In genomic region chrX:2447484-2447883, GRCh38 we compare ENCODE assay signal across 24 cellular contexts. TPM values are rescaled to one million over a fixed set of nuclear protein-coding genes. Genes with fewer than 3 reads are reported as not detected.
DNase-seq lines count a peak whose midpoint lies in the region; ATAC-seq, FAIRE-seq and TF ChIP-seq lines count a peak whose summit lies in the region.
"Had no signal": no experiment of that assay in that cellular context is flagged by ENCODE, and none has a peak within 500 bp of the region (broad histone marks: within the 10 kb centered on the region; RNA-seq: fewer than 3 reads in every experiment).

No MANE protein-coding gene starts in this region.

- ATAC-seq in HepG2: no peak
- ATAC-seq in right lobe of liver: no peak
- ATAC-seq in K562: no peak
- ATAC-seq in lower lobe of right lung: no peak
- ATAC-seq in GM21717 (IDR thresholded peaks at IDR 0.05; ENCODE audit: unreplicated experiment): no peak
- ATAC-seq: A549, HCT116 had no signal

- H3K9me3 ChIP-seq in HepG2 (ENCODE audit: low read length) (no peaks in the 10 kb centered on the region), right lobe of liver (no peaks in the 10 kb centered on the region), K562 (replicated peaks; ENCODE audit: control insufficient read depth, insufficient read depth, low read depth, low read length) (no peaks in the 10 kb centered on the region), lower lobe of right lung (no peaks in the 10 kb centered on the region)
- H3K9me3 ChIP-seq: A549, BE2C had no signal

- TF ChIP-seq CTCF in HepG2 (CRISPR knock-in tag; IDR thresholded peaks at IDR 0.05): no peak
- no peak for TF ChIP-seq CTCF in right lobe of liver (IDR thresholded peaks at IDR 0.05)
- TF ChIP-seq CTCF in K562 (IDR thresholded peaks at IDR 0.05 in 2 of 3, conservative IDR thresholded peaks at IDR 0.05 in 1 of 3; ENCODE audit: insufficient read depth in 2 of 3, low read depth in 1 of 3, low read length in 3 of 3): no peak
- no peak for TF ChIP-seq CTCF in lower lobe of right lung (IDR thresholded peaks at IDR 0.05)

- H3K27me3 ChIP-seq in HepG2 (ENCODE audit: control insufficient read depth in 1 of 2, insufficient read depth in 2 of 2, low read length in 2 of 2) (no peaks in the 10 kb centered on the region; a peak in 1 of 5 replicates), right lobe of liver (no peaks in the 10 kb centered on the region), K562 (ENCODE audit: control insufficient read depth in 2 of 2, insufficient read depth in 2 of 2, low read length in 2 of 2) (no peaks in the 10 kb centered on the region), lower lobe of right lung (ENCODE audit: low read depth) (no peaks in the 10 kb centered on the region)
- H3K27me3 ChIP-seq: BE2C; BLaER1 treated with 17β-estradiol and CSF1 and Interleukin-3, amounts not matched to agents 10 nM and 100 nM had no signal

- BruUV-seq in HepG2 (replicated peaks; lab: Mats Ljungman, UMichigan) (no TSS peak), K562 (replicated peaks; lab: Mats Ljungman, UMichigan) (no TSS peak)

- TF ChIP-seq EP300 in HepG2 (IDR thresholded peaks at IDR 0.05; ENCODE audit: low read depth in 2 of 2, low read length in 2 of 2) (no peak), HepG2 (CRISPR knock-in tag; IDR thresholded peaks at IDR 0.05; ENCODE audit: borderline replicate concordance) (no peak), K562 (IDR thresholded peaks at IDR 0.05; ENCODE audit: low read length) (no peak)

- in situ Hi-C loops in HepG2 (cut with HindIII; ENCODE audit: extremely low pct_ligation_motif_present, low pct_unique_long_range_greater_than_20kb) (no loop called here), K562 (cut with MboI) (no loop called here)

- no peaks in the 10 kb centered on the region for H3K4me1 ChIP-seq in HepG2 (ENCODE audit: insufficient read depth, low read length)
- no peaks in the 10 kb centered on the region for H3K4me1 ChIP-seq in right lobe of liver
- H3K4me1 ChIP-seq in K562 (replicated peaks in 1 of 2; ENCODE audit: control insufficient read depth in 2 of 2, insufficient read depth in 2 of 2, low read length in 2 of 2): peaks cover 0 to 4% of the 10 kb centered on the region in 2 experiments; a peak in 3 of 5 replicates
- H3K4me1 ChIP-seq in lower lobe of right lung: no peaks in the 10 kb centered on the region
- H3K4me1 ChIP-seq: BE2C had no signal

- H2AFZ ChIP-seq in HepG2 (ENCODE audit: low read length) (no peak overlapping the region), K562 (ENCODE audit: low read depth, low read length) (no peak overlapping the region)
- H2AFZ ChIP-seq: GM23248 had no signal

- TF ChIP-seq POLR2A in HepG2 (IDR thresholded peaks at IDR 0.05; ENCODE audit: insufficient read depth in 1 of 2, low read depth in 2 of 2, low read length in 2 of 2) (no peak), right lobe of liver (IDR thresholded peaks at IDR 0.05) (no peak), K562 (conservative IDR thresholded peaks at IDR 0.05) (no peak)

- H3K9ac ChIP-seq in HepG2 (ENCODE audit: insufficient read depth, low read depth, low read length): no peak overlapping the region
- no peak overlapping the region for H3K9ac ChIP-seq in K562 (ENCODE audit: insufficient read depth in 1 of 2, low read depth in 2 of 2, low read length in 2 of 2)
- H3K9ac ChIP-seq: BLaER1 treated with 17β-estradiol and CSF1 and Interleukin-3, amounts not matched to agents 10 nM and 100 nM; GM23248 had no signal

- H3K4me3 ChIP-seq in HepG2 (replicated peaks in 1 of 3; ENCODE audit: insufficient read depth in 1 of 3, low read depth in 2 of 3, low read length in 3 of 3): no peak overlapping the region
- H3K4me3 ChIP-seq in right lobe of liver: no peak overlapping the region
- H3K4me3 ChIP-seq in K562: no peak overlapping the region
- no peak overlapping the region for H3K4me3 ChIP-seq in lower lobe of right lung
- H3K4me3 ChIP-seq: A549; BLaER1 treated with 17β-estradiol and CSF1 and Interleukin-3, amounts not matched to agents 10 nM and 100 nM; GM23248 had no signal

- POLR2A ChIA-PET in HepG2 (lab: Yijun Ruan, JAX) (no interaction called here), K562 (lab: Yijun Ruan, JAX) (no interaction called here)

- no peak for TF ChIP-seq RAD21 in HepG2 (CRISPR knock-in tag; IDR thresholded peaks at IDR 0.05)
- no peak for TF ChIP-seq RAD21 in K562 (CRISPR knock-in tag; conservative IDR thresholded peaks at IDR 0.05 in 1 of 2, IDR thresholded peaks at IDR 0.05 in 1 of 2)

- FAIRE-seq in HepG2 (lab: Jason Lieb, UNC) (no peak), K562 (lab: Jason Lieb, UNC) (no peak)
- FAIRE-seq: A549, GM12892 had no signal

- no peaks in the 10 kb centered on the region for H3K36me3 ChIP-seq in HepG2 (replicated peaks in 1 of 2; ENCODE audit: control insufficient read depth in 1 of 2, insufficient read depth in 2 of 2, low read length in 2 of 2)
- no peaks in the 10 kb centered on the region for H3K36me3 ChIP-seq in right lobe of liver
- H3K36me3 ChIP-seq in K562 (ENCODE audit: control insufficient read depth, insufficient read depth, low read length): no peaks in the 10 kb centered on the region
- H3K36me3 ChIP-seq in lower lobe of right lung: no peaks in the 10 kb centered on the region
- H3K36me3 ChIP-seq: BE2C had no signal

- H3K9me1 ChIP-seq in K562 (ENCODE audit: control insufficient read depth, insufficient read depth, low read length): no peaks in the 10 kb centered on the region

- H3K27ac ChIP-seq in HepG2 (ENCODE audit: extremely low read length, insufficient read depth, low read length) (no peak overlapping the region), right lobe of liver (no peak overlapping the region), K562 (ENCODE audit: extremely low read depth, low read depth, low read length) (no peak overlapping the region), lower lobe of right lung (no peak overlapping the region)
- H3K27ac ChIP-seq: 22Rv1; A549; BLaER1 treated with 17β-estradiol and CSF1 and Interleukin-3, amounts not matched to agents 10 nM and 100 nM; GM23248 had no signal

- no peak overlapping the region for H3K4me2 ChIP-seq in HepG2 (ENCODE audit: low read depth, low read length)
- H3K4me2 ChIP-seq in K562 (ENCODE audit: insufficient read depth, low read length): no peak overlapping the region
- H3K4me2 ChIP-seq: A549; BLaER1 treated with 17β-estradiol and CSF1 and Interleukin-3, amounts not matched to agents 10 nM and 100 nM had no signal

- DNase-seq in HepG2 (ENCODE audit: low spot score): no peak
- no peak for DNase-seq in right lobe of liver
- DNase-seq in K562 (ENCODE audit: extremely low read depth in 1 of 4, low spot score in 3 of 4): no peak
- peak; percentile 3 for DNase-seq in lower lobe of right lung
- DNase-seq in activated CD4-positive, alpha-beta T cell treated with anti-CD3 and anti-CD28 coated beads for 1 hour: no peak
- DNase-seq in NCI-H2107 (lab: John Stamatoyannopoulos, UW): no peak
- DNase-seq: ACHN; AML-193; BE2C; Calu3; CD4-positive, alpha-beta memory T cell; COR-L47; DMS53; DMS79 treated with DMSO at 0.1 percent for 48 hours; GF-D8; GM23248; H9; HFFc6 had no signal

- CTCF ChIA-PET in HepG2 (lab: Yijun Ruan, JAX; ENCODE audit: low intra/inter-chr PET ratio, low total read pairs) (no interaction called here), K562 (lab: Yijun Ruan, JAX; ENCODE audit: low intra/inter-chr PET ratio) (no interaction called here)

- WGBS in HepG2 (ENCODE audit: low lambda C conversion rate): 71% methylated on average over 2 of the region's 2 CpGs
- WGBS in right lobe of liver (ENCODE audit: insufficient coverage, low coverage, low lambda C conversion rate, missing lambda C conversion rate): 90% methylated on average over 2 of the region's 2 CpGs
- 42% methylated on average over 2 of the region's 2 CpGs for WGBS in K562 (ENCODE audit: insufficient coverage, low coverage, missing lambda C conversion rate)

- H4K20me1 ChIP-seq in HepG2 (ENCODE audit: insufficient read depth, low read length): no peaks in the 10 kb centered on the region; the same call in 1 of the 2 replicates
- no peaks in the 10 kb centered on the region for H4K20me1 ChIP-seq in K562 (replicated peaks; ENCODE audit: control insufficient read depth, insufficient read depth, low read length)

- H3K79me2 ChIP-seq in HepG2 (ENCODE audit: insufficient read depth, low read length) (peaks cover 14% of the 10 kb centered on the region), K562 (ENCODE audit: control insufficient read depth, insufficient read depth, low read length) (no peaks in the 10 kb centered on the region; the same call in 2 of the 3 replicates)

- intact Hi-C loops in HepG2 (cut with micrococcal nuclease; ENCODE audit: unreplicated experiment): no loop called here
- intact Hi-C loops in right lobe of liver (cut with DNase I): no loop called here
- intact Hi-C loops in K562 (cut with micrococcal nuclease): no loop called here
- intact Hi-C loops in lower lobe of right lung (cut with DNase I): no loop called here

RNA-seq across cellular contexts. Expression of gene DHRSX, which starts 53.3 kb away (rescaled TPM):
- total RNA-seq in HepG2 (2016; rRNA removed; fragmentation: Illumina TruSeq; extraction: Trizol): 11.4 and 15.5 TPM in 2 replicates
- 17.0 and 17.1 TPM in 2 replicates for total RNA-seq in HepG2 (2016; cell fraction: cytosol; rRNA removed; fragmentation: Illumina TruSeq; extraction: Trizol; ENCODE audit: low read depth)
- 12.0 and 16.4 TPM in 2 replicates for total RNA-seq in HepG2 (2016; cell fraction: insoluble cytoplasmic fraction; rRNA removed; fragmentation: Illumina TruSeq; extraction: Trizol)
- total RNA-seq in HepG2 (2016; cell fraction: membrane; rRNA removed; fragmentation: Illumina TruSeq; extraction: Trizol): 20.4 and 22.0 TPM in 2 replicates
- total RNA-seq in HepG2 (2016; cell fraction: nucleus; rRNA removed; fragmentation: Illumina TruSeq; extraction: Trizol): 10.0 and 12.2 TPM in 2 replicates
- polyA plus RNA-seq in HepG2 (2011; rRNA removed): 24.3 and 28.9 TPM in 2 replicates
- 43.6 and 44.6 TPM in 2 replicates for polyA plus RNA-seq in HepG2 (2011; cell fraction: cytosol; rRNA removed)
- polyA plus RNA-seq in HepG2 (2011; cell fraction: nucleus; rRNA removed): 19.8 and 21.8 TPM in 2 replicates
- 27.9 and 45.4 TPM in 2 replicates for polyA plus RNA-seq in HepG2 (2012)
- 32.7 and 33.4 TPM in 2 replicates for polyA plus RNA-seq in HepG2 (2016; cell fraction: cytosol; fragmentation: Illumina TruSeq; extraction: Trizol; ENCODE audit: low read depth)
- polyA plus RNA-seq in HepG2 (2016; cell fraction: insoluble cytoplasmic fraction; fragmentation: Illumina TruSeq; extraction: Trizol; ENCODE audit: low read depth): 17.5 and 19.2 TPM in 2 replicates
- polyA plus RNA-seq in HepG2 (2016; cell fraction: membrane; fragmentation: Illumina TruSeq; extraction: Trizol; ENCODE audit: low read depth): 32.3 and 33.0 TPM in 2 replicates
- 15.6 and 21.5 TPM in 2 replicates for polyA plus RNA-seq in HepG2 (2016; cell fraction: nucleus; fragmentation: Illumina TruSeq; extraction: Trizol; ENCODE audit: insufficient read depth, low read depth)
- 43.4 and 47.9 TPM in 2 replicates for polyA minus RNA-seq in HepG2 (2011; rRNA and poly(A)+ RNA removed; ENCODE audit: low replicate concordance)
- 18.8 and 19.4 TPM in 2 replicates for polyA minus RNA-seq in HepG2 (2011; cell fraction: cytosol; rRNA and poly(A)+ RNA removed)
- polyA minus RNA-seq in HepG2 (2011; cell fraction: nucleus; rRNA and poly(A)+ RNA removed): 16.5 and 19.1 TPM in 2 replicates
- total RNA-seq in right lobe of liver: 10 to 100 TPM; 15.6 to 34.5 (median 29.0) TPM
- total RNA-seq in K562 (2011; cell fraction: chromatin; rRNA removed; ENCODE audit: low replicate concordance): 22.8 and 25.9 TPM in 2 replicates
- total RNA-seq in K562 (2011; cell fraction: nucleolus; rRNA removed): 18.4 and 20.2 TPM in 2 replicates
- total RNA-seq in K562 (2011; cell fraction: nucleoplasm; rRNA removed): 19.2 and 21.9 TPM in 2 replicates
- 6.5 and 6.9 TPM in 2 replicates for total RNA-seq in K562 (2014; rRNA removed)
- 3.4 and 3.6 TPM in 2 replicates for total RNA-seq in K562 (2014; rRNA removed; fragmentation: Illumina TruSeq; extraction: Trizol)
- 3.6 and 4.5 TPM in 2 replicates for total RNA-seq in K562 (2015; rRNA removed; fragmentation: Illumina TruSeq; extraction: Trizol)
- 10.5 and 11.0 TPM in 2 replicates for total RNA-seq in K562 (2021)
- 6.5 and 8.6 TPM in 2 replicates for polyA plus RNA-seq in K562 (2011; rRNA removed)
- 10.6 and 13.3 TPM in 2 replicates for polyA plus RNA-seq in K562 (2011; cell fraction: cytosol; rRNA removed)
- polyA plus RNA-seq in K562 (2011; cell fraction: nucleus; rRNA removed): 8.7 and 13.2 TPM in 2 replicates
- 8.1 and 9.8 TPM in 2 replicates for polyA plus RNA-seq in K562 (2012)
- 7.2 and 8.7 TPM in 2 replicates for polyA plus RNA-seq in K562 (2014; fragmentation: Illumina TruSeq; extraction: Trizol)
- 1 to 10 TPM in 1 of 2 experiments, under 1 TPM in 1; 0.59 to 1.0 TPM for polyA plus RNA-seq in K562 (2014; fragmentation: Nextera tagmentation; extraction: Ambion mirVana)
- polyA plus RNA-seq in K562 (2014; rRNA removed): 6.2 and 7.8 TPM in 2 replicates
- polyA minus RNA-seq in K562 (2011; rRNA and poly(A)+ RNA removed): 9.8 and 11.9 TPM in 2 replicates
- polyA minus RNA-seq in K562 (2011; cell fraction: cytosol; rRNA and poly(A)+ RNA removed): 2.5 and 5.4 TPM in 2 replicates
- polyA minus RNA-seq in K562 (2011; cell fraction: nucleus; rRNA and poly(A)+ RNA removed): 5.0 and 9.9 TPM in 2 replicates
- 31.9 TPM for total RNA-seq in lower lobe of right lung

RNA-seq across cellular contexts. Expression of gene ZBED1, which starts 53.3 kb away (rescaled TPM):
- 28.9 and 29.8 TPM in 2 replicates for total RNA-seq in HepG2 (2016; rRNA removed; fragmentation: Illumina TruSeq; extraction: Trizol)
- total RNA-seq in HepG2 (2016; cell fraction: cytosol; rRNA removed; fragmentation: Illumina TruSeq; extraction: Trizol; ENCODE audit: low read depth): 4.7 and 6.3 TPM in 2 replicates
- total RNA-seq in HepG2 (2016; cell fraction: insoluble cytoplasmic fraction; rRNA removed; fragmentation: Illumina TruSeq; extraction: Trizol): 24.4 and 29.9 TPM in 2 replicates
- 21.5 and 24.7 TPM in 2 replicates for total RNA-seq in HepG2 (2016; cell fraction: membrane; rRNA removed; fragmentation: Illumina TruSeq; extraction: Trizol)
- 14.1 and 17.2 TPM in 2 replicates for total RNA-seq in HepG2 (2016; cell fraction: nucleus; rRNA removed; fragmentation: Illumina TruSeq; extraction: Trizol)
- polyA plus RNA-seq in HepG2 (2011; rRNA removed): 20.0 and 24.1 TPM in 2 replicates
- 17.2 and 25.9 TPM in 2 replicates for polyA plus RNA-seq in HepG2 (2011; cell fraction: cytosol; rRNA removed)
- 15.2 and 18.2 TPM in 2 replicates for polyA plus RNA-seq in HepG2 (2011; cell fraction: nucleus; rRNA removed)
- polyA plus RNA-seq in HepG2 (2012): 18.2 TPM in 2 replicates
- polyA plus RNA-seq in HepG2 (2016; cell fraction: cytosol; fragmentation: Illumina TruSeq; extraction: Trizol; ENCODE audit: low read depth): 3.0 and 3.2 TPM in 2 replicates
- polyA plus RNA-seq in HepG2 (2016; cell fraction: insoluble cytoplasmic fraction; fragmentation: Illumina TruSeq; extraction: Trizol; ENCODE audit: low read depth): 25.3 and 26.7 TPM in 2 replicates
- 10.1 and 11.7 TPM in 2 replicates for polyA plus RNA-seq in HepG2 (2016; cell fraction: membrane; fragmentation: Illumina TruSeq; extraction: Trizol; ENCODE audit: low read depth)
- polyA plus RNA-seq in HepG2 (2016; cell fraction: nucleus; fragmentation: Illumina TruSeq; extraction: Trizol; ENCODE audit: insufficient read depth, low read depth): 17.2 and 17.7 TPM in 2 replicates
- polyA minus RNA-seq in HepG2 (2011; rRNA and poly(A)+ RNA removed; ENCODE audit: low replicate concordance): 51.4 and 60.3 TPM in 2 replicates
- 25.4 and 30.2 TPM in 2 replicates for polyA minus RNA-seq in HepG2 (2011; cell fraction: cytosol; rRNA and poly(A)+ RNA removed)
- 10.9 and 13.4 TPM in 2 replicates for polyA minus RNA-seq in HepG2 (2011; cell fraction: nucleus; rRNA and poly(A)+ RNA removed)
- 10 to 100 TPM; 21.7 to 44.6 (median 36.9) TPM for total RNA-seq in right lobe of liver
- 18.5 and 26.9 TPM in 2 replicates for total RNA-seq in K562 (2011; cell fraction: chromatin; rRNA removed; ENCODE audit: low replicate concordance)
- total RNA-seq in K562 (2011; cell fraction: nucleolus; rRNA removed): 18.0 and 21.3 TPM in 2 replicates
- 12.4 and 13.6 TPM in 2 replicates for total RNA-seq in K562 (2011; cell fraction: nucleoplasm; rRNA removed)
- 17.7 and 19.8 TPM in 2 replicates for total RNA-seq in K562 (2014; rRNA removed)
- 10.8 and 13.9 TPM in 2 replicates for total RNA-seq in K562 (2014; rRNA removed; fragmentation: Illumina TruSeq; extraction: Trizol)
- total RNA-seq in K562 (2015; rRNA removed; fragmentation: Illumina TruSeq; extraction: Trizol): 15.2 TPM in 2 replicates
- total RNA-seq in K562 (2021): 26.9 and 27.6 TPM in 2 replicates
- polyA plus RNA-seq in K562 (2011; rRNA removed): 7.8 and 8.1 TPM in 2 replicates
- polyA plus RNA-seq in K562 (2011; cell fraction: cytosol; rRNA removed): 7.9 and 17.2 TPM in 2 replicates
- 3.3 and 5.1 TPM in 2 replicates for polyA plus RNA-seq in K562 (2011; cell fraction: nucleus; rRNA removed)
- 13.5 and 20.7 TPM in 2 replicates for polyA plus RNA-seq in K562 (2012)
- 16.3 and 17.7 TPM in 2 replicates for polyA plus RNA-seq in K562 (2014; fragmentation: Illumina TruSeq; extraction: Trizol)
- polyA plus RNA-seq in K562 (2014; fragmentation: Nextera tagmentation; extraction: Ambion mirVana): 1 to 10 TPM in 1 of 2 experiments, under 1 TPM in 1; 0.61 to 2.6 TPM
- polyA plus RNA-seq in K562 (2014; rRNA removed): 13.7 and 16.5 TPM in 2 replicates
- 6.7 and 10.2 TPM in 2 replicates for polyA minus RNA-seq in K562 (2011; rRNA and poly(A)+ RNA removed)
- polyA minus RNA-seq in K562 (2011; cell fraction: cytosol; rRNA and poly(A)+ RNA removed): 19.8 and 20.0 TPM in 2 replicates
- 3.4 and 5.1 TPM in 2 replicates for polyA minus RNA-seq in K562 (2011; cell fraction: nucleus; rRNA and poly(A)+ RNA removed)
- 46.3 TPM for total RNA-seq in lower lobe of right lung
